In the genomic region with DNA sequence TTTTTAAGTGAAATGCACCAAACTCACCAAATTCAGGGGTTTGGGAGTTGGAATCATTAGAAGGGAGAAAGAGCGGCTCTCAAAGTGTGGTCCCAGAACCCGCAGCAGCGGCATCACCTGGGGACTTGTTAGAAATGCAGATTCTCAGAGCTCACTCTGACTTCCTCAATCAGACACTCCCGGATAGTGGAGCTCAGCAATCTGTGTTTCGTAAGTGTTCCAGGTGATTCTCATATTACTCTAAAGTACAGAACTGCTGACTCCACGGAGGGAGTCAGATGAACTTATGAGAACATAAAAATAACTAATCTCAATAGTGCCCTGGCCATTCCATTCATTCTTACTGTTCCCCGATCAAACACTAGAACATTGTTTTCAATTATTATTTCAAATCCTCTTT, we compare ENCODE assay signal across 16 cellular contexts.
DNase-seq lines count a peak whose midpoint lies in the region; ATAC-seq and TF ChIP-seq lines count a peak whose summit lies in the region.
"Had no signal": no experiment of that assay in that cellular context is flagged by ENCODE, and none has a peak within 500 bp of the region (broad histone marks: within the 10 kb centered on the region; RNA-seq: fewer than 3 reads in every experiment).

No MANE protein-coding gene starts in this region.

- no peak overlapping the region for H3K4me3 ChIP-seq in endodermal cell (ENCODE audit: low read length)
- no peak overlapping the region for H3K4me3 ChIP-seq in lower lobe of right lung
- no peak overlapping the region for H3K4me3 ChIP-seq in upper lobe of right lung
- H3K4me3 ChIP-seq: BLaER1 treated with 17β-estradiol and CSF1 and Interleukin-3, amounts not matched to agents 10 nM and 100 nM had no signal

- DNase-seq in RPMI8226 (peak; percentile 65), endodermal cell (peak; percentile 52), lower lobe of right lung (no peak), upper lobe of right lung (no peak), NCI-H774 (lab: John Stamatoyannopoulos, UW) (no peak), AG20443 (ENCODE audit: low spot score) (no peak)
- DNase-seq in CD4-positive, alpha-beta T cell, result no peak
- DNase-seq: Calu3; CD4-positive, CD25-positive, alpha-beta regulatory T cell; DMS 273 treated with DMSO at 0.1 percent for 48 hours; DMS79 treated with DMSO at 0.1 percent for 48 hours; EL; HCEC 1CT; HFFc6 had no signal

- no peak overlapping the region for H3K4me3 Mint-ChIP-seq in endodermal cell
- H3K4me3 Mint-ChIP-seq in CD4-positive, alpha-beta T cell, result no peak overlapping the region
- H3K4me3 Mint-ChIP-seq: CD4-positive, CD25-positive, alpha-beta regulatory T cell; HFFc6; IgD-negative memory B cell had no signal

- TF ChIP-seq CTCF in endodermal cell (conservative IDR thresholded peaks at IDR 0.05) (no peak), lower lobe of right lung (IDR thresholded peaks at IDR 0.05) (no peak), upper lobe of right lung (IDR thresholded peaks at IDR 0.05) (no peak)
- TF ChIP-seq CTCF in CD4-positive, alpha-beta T cell (IDR thresholded peaks at IDR 0.05), result no peak

- CTCF ChIA-PET in CD4-positive, alpha-beta T cell (lab: Charles Lee), result no interaction called here

- H3K27ac Mint-ChIP-seq in endodermal cell, result no peak overlapping the region
- no peak overlapping the region for H3K27ac Mint-ChIP-seq in CD4-positive, alpha-beta T cell
- H3K27ac Mint-ChIP-seq: CD4-positive, CD25-positive, alpha-beta regulatory T cell; HFFc6; IgD-negative memory B cell had no signal

- intact Hi-C loops in lower lobe of right lung (cut with DNase I) (no loop called here), upper lobe of right lung (cut with DNase I) (no loop called here)
- intact Hi-C loops in CD4-positive, alpha-beta T cell (cut with DNase I, micrococcal nuclease), result no loop called here

- no peaks in the 10 kb centered on the region for H3K36me3 Mint-ChIP-seq in endodermal cell (ENCODE audit: low read depth)
- H3K36me3 Mint-ChIP-seq in CD4-positive, alpha-beta T cell (ENCODE audit: low read depth), result no peaks in the 10 kb centered on the region
- H3K36me3 Mint-ChIP-seq: CD4-positive, CD25-positive, alpha-beta regulatory T cell; IgD-negative memory B cell had no signal

- H3K27ac ChIP-seq in endodermal cell (ENCODE audit: low read depth, low read length), result no peak overlapping the region
- H3K27ac ChIP-seq in lower lobe of right lung, result no peak overlapping the region
- no peak overlapping the region for H3K27ac ChIP-seq in upper lobe of right lung
- H3K27ac ChIP-seq in CD4-positive, alpha-beta T cell (ENCODE audit: low read depth, low read length), result no peak overlapping the region
- H3K27ac ChIP-seq: BLaER1 treated with 17β-estradiol and CSF1 and Interleukin-3, amounts not matched to agents 10 nM and 100 nM had no signal

- no peak overlapping the region for H3K9ac ChIP-seq in endodermal cell (ENCODE audit: extremely low read depth, low read length, poor library complexity, severe bottlenecking)
- H3K9ac ChIP-seq: BLaER1 treated with 17β-estradiol and CSF1 and Interleukin-3, amounts not matched to agents 10 nM and 100 nM had no signal

- H3K36me3 ChIP-seq in endodermal cell (ENCODE audit: control insufficient read depth, insufficient read depth, low read length), result no peaks in the 10 kb centered on the region
- H3K36me3 ChIP-seq in lower lobe of right lung, result no peaks in the 10 kb centered on the region
- no peaks in the 10 kb centered on the region for H3K36me3 ChIP-seq in upper lobe of right lung
- H3K36me3 ChIP-seq: BLaER1 treated with 17β-estradiol and CSF1 and Interleukin-3, amounts not matched to agents 10 nM and 100 nM had no signal

- ATAC-seq in lower lobe of right lung (peak; percentile 37 to 84), upper lobe of right lung (peak; percentile 66)
- ATAC-seq in CD4-positive, alpha-beta T cell (ENCODE audit: poor library complexity), result no peak

- WGBS in endodermal cell (ENCODE audit: insufficient coverage in 1 of 2, insufficient read length in 1 of 2), 2 experiments, result 78 to 81% methylated on average over 5 to 7 of the region's 7 CpGs

- H3K27me3 Mint-ChIP-seq in endodermal cell (ENCODE audit: insufficient read depth), result no peaks in the 10 kb centered on the region
- H3K27me3 Mint-ChIP-seq in CD4-positive, alpha-beta T cell, result no peaks in the 10 kb centered on the region
- H3K27me3 Mint-ChIP-seq: CD4-positive, CD25-positive, alpha-beta regulatory T cell had no signal

- H3K4me1 ChIP-seq in endodermal cell (ENCODE audit: control insufficient read depth, insufficient read depth, low read length) (no peaks in the 10 kb centered on the region), lower lobe of right lung (no peaks in the 10 kb centered on the region), upper lobe of right lung (no peaks in the 10 kb centered on the region)
- H3K4me1 ChIP-seq: BLaER1 treated with 17β-estradiol and CSF1 and Interleukin-3, amounts not matched to agents 10 nM and 100 nM had no signal

- H3K27me3 ChIP-seq in endodermal cell (ENCODE audit: control insufficient read depth, insufficient read depth, low read length, poor library complexity, severe bottlenecking), result no peaks in the 10 kb centered on the region
- no peaks in the 10 kb centered on the region for H3K27me3 ChIP-seq in lower lobe of right lung (ENCODE audit: low read depth)
- no peaks in the 10 kb centered on the region for H3K27me3 ChIP-seq in upper lobe of right lung
- H3K27me3 ChIP-seq in CD4-positive, alpha-beta T cell (ENCODE audit: control insufficient read depth, insufficient read depth, low read length), result no peaks in the 10 kb centered on the region
- H3K27me3 ChIP-seq: BLaER1 treated with 17β-estradiol and CSF1 and Interleukin-3, amounts not matched to agents 10 nM and 100 nM had no signal

- no peaks in the 10 kb centered on the region for H3K9me3 Mint-ChIP-seq in endodermal cell
- H3K9me3 Mint-ChIP-seq in CD4-positive, alpha-beta T cell, result no peaks in the 10 kb centered on the region
- H3K9me3 Mint-ChIP-seq: IgD-negative memory B cell had no signal

- POLR2A ChIA-PET in CD4-positive, alpha-beta T cell (lab: Charles Lee), result no interaction called here

- H3K9me3 ChIP-seq in endodermal cell (ENCODE audit: control insufficient read depth, low read length) (no peaks in the 10 kb centered on the region), lower lobe of right lung (no peaks in the 10 kb centered on the region), upper lobe of right lung (no peaks in the 10 kb centered on the region)
- H3K9me3 ChIP-seq in CD4-positive, alpha-beta T cell (ENCODE audit: control insufficient read depth, low read length), result no peaks in the 10 kb centered on the region
- H3K9me3 ChIP-seq: BLaER1 treated with 17β-estradiol and CSF1 and Interleukin-3, amounts not matched to agents 10 nM and 100 nM had no signal

- no peaks in the 10 kb centered on the region for H3K4me1 Mint-ChIP-seq in endodermal cell
- H3K4me1 Mint-ChIP-seq in CD4-positive, alpha-beta T cell (ENCODE audit: low read depth), result no peaks in the 10 kb centered on the region
- H3K4me1 Mint-ChIP-seq: CD4-positive, CD25-positive, alpha-beta regulatory T cell had no signal

Comparison
In these comparisons a context has a peak if more than half of its experiments do, and no peak if none do; other contexts are left out.
1. DNase-seq: peak in RPMI8226 (single experiment) and endodermal cell (single experiment); none in lower lobe of right lung (single experiment), upper lobe of right lung (single experiment), CD4-positive, alpha-beta T cell (0 of 10), NCI-H774 (single experiment) and AG20443 (single experiment).